Comparison of ENCODE assay signal across 31 cellular contexts in the genomic region with DNA sequence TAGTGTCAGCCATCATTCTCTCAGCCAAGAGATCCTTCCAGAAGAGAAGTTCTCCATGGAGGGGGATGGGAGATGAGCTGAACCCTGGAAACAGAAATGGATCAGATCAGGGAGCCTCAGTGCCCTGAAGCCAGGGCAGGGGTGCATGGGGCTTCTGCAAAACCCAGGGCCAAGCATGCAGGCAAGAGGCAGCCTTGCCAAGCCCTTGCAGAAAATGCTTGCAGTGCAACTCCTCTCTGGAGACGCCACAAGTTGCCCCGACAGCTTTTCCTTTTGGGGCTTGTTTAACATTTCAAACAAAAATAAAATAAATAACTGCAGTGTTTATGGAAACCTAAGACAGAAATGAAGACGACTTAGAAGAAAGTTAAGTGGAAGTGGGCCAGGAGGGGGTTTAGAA.
"Had no signal": no experiment of that assay in that cellular context is flagged by ENCODE, and none has a peak within 500 bp of the region (broad histone marks: within the 10 kb centered on the region; RNA-seq: fewer than 3 reads in every experiment).

No MANE protein-coding gene starts in this region.

- H3K4me1 ChIP-seq: breast epithelium, colonic mucosa had no signal

- H3K27me3 Mint-ChIP-seq: activated naive CD4-positive, alpha-beta T cell treated with anti-CD3 and anti-CD28 coated beads, Interleukin-2, amount 50 U/mL, for 24 hours had no signal

- H3K36me3 Mint-ChIP-seq: activated CD4-positive, alpha-beta memory T cell treated with anti-CD3 and anti-CD28 coated beads for 36 hours; activated CD8-positive, alpha-beta memory T cell treated with anti-CD3 and anti-CD28 coated beads, Interleukin-2, amount 10 ng/mL, durations not matched to agents 7 days and 5 days; activated naive CD4-positive, alpha-beta T cell treated with anti-CD3 and anti-CD28 coated beads, Interleukin-2, amount 50 U/mL, for 24 hours; activated naive CD8-positive, alpha-beta T cell treated with anti-CD3 and anti-CD28 coated beads for 36 hours; brain had no signal

- H3K36me3 ChIP-seq: adrenal gland, ascending aorta, breast epithelium, cardiac muscle cell, colonic mucosa, gastrocnemius medialis had no signal

- DNase-seq: activated CD4-positive, alpha-beta memory T cell treated with anti-CD3 and anti-CD28 coated beads for 36 hours; activated CD4-positive, alpha-beta T cell treated with anti-CD3 and anti-CD28 coated beads for 36 hours; activated CD4-positive, alpha-beta T cell treated with anti-CD3 and anti-CD28 coated beads, Interleukin-2, amount 10 ng/mL, durations not matched to agents 24 days and 14 days; activated CD4-positive, CD25-positive, alpha-beta regulatory T cell; activated CD4-positive, CD25-positive, alpha-beta regulatory T cell treated with anti-CD3 and anti-CD28 coated beads, Interleukin-2, amount 50 U/mL, for 72 hours; activated CD8-positive, alpha-beta memory T cell treated with anti-CD3 and anti-CD28 coated beads, Interleukin-2, amount 10 ng/mL, durations not matched to agents 7 days and 5 days; activated CD8-positive, alpha-beta memory T cell treated with anti-CD3 and anti-CD28 coated beads, Interleukin-2, amount 50 U/mL, for 4 hours; activated CD8-positive, alpha-beta T cell treated with anti-CD3 and anti-CD28 coated beads, Interleukin-2, amount 10 ng/mL, durations not matched to agents 7 days and 5 days; activated effector memory CD4-positive, alpha-beta T cell treated with anti-CD3 and anti-CD28 coated beads, Interleukin-2, amount 50 U/mL, for 16 hours; activated naive CD4-positive, alpha-beta T cell treated with anti-CD3 and anti-CD28 coated beads for 36 hours; activated naive CD8-positive, alpha-beta T cell treated with anti-CD3 and anti-CD28 coated beads for 36 hours; activated naive CD8-positive, alpha-beta T cell treated with anti-CD3 and anti-CD28 coated beads, Interleukin-2, amount 50 U/mL, for 24 hours; activated T-cell treated with anti-CD3 and anti-CD28 coated beads, Interleukin-2, amount 50 U/mL, for 1 hour; activated T-cell treated with anti-CD3 and anti-CD28 coated beads, Interleukin-2, amount 50 U/mL, for 48 hours; adrenal gland; central memory CD4-positive, alpha-beta T cell; cerebellar nuclear complex; colonic mucosa; effector CD8-positive, alpha-beta T cell; gastrocnemius medialis; glutamatergic neuron; T-helper 2 cell had no signal

- H3K9me3 Mint-ChIP-seq: activated CD4-positive, alpha-beta memory T cell treated with anti-CD3 and anti-CD28 coated beads for 36 hours; activated naive CD4-positive, alpha-beta T cell treated with anti-CD3 and anti-CD28 coated beads, Interleukin-2, amount 50 U/mL, for 24 hours; activated naive CD8-positive, alpha-beta T cell treated with anti-CD3 and anti-CD28 coated beads, Interleukin-2, amount 50 U/mL, for 24 hours; activated T-helper 2 cell treated with anti-CD3 and anti-CD28 coated beads, Interferon-gamma antibody, Interleukin-2, Interleukin-4, amounts not matched to agents 10 μg/mL and 5 μg/mL and 100 μg/mL, durations not matched to agents 14 hours and 24 hours and 36 hours; brain had no signal

- H3K27me3 ChIP-seq: adrenal gland, ascending aorta, breast epithelium, cardiac muscle cell, colonic mucosa, foreskin keratinocyte, gastrocnemius medialis had no signal

- H3K4me3 ChIP-seq: adrenal gland, ascending aorta, breast epithelium, cardiac muscle cell, colonic mucosa, gastrocnemius medialis had no signal

- H3K9me3 ChIP-seq: adrenal gland, ascending aorta, breast epithelium, colonic mucosa, gastrocnemius medialis had no signal

- H3K27ac Mint-ChIP-seq: activated CD4-positive, alpha-beta memory T cell treated with anti-CD3 and anti-CD28 coated beads for 36 hours; activated CD4-positive, alpha-beta T cell treated with anti-CD3 and anti-CD28 coated beads for 36 hours; activated CD4-positive, alpha-beta T cell treated with anti-CD3 and anti-CD28 coated beads, Interleukin-2, amount 10 ng/mL, durations not matched to agents 24 days and 14 days; activated CD8-positive, alpha-beta memory T cell treated with anti-CD3 and anti-CD28 coated beads, Interleukin-2, amount 10 ng/mL, durations not matched to agents 7 days and 5 days; activated CD8-positive, alpha-beta T cell treated with anti-CD3 and anti-CD28 coated beads, Interleukin-2, amount 10 ng/mL, durations not matched to agents 7 days and 5 days; activated naive CD4-positive, alpha-beta T cell treated with anti-CD3 and anti-CD28 coated beads for 36 hours; activated naive CD4-positive, alpha-beta T cell treated with anti-CD3 and anti-CD28 coated beads, Interleukin-2, amount 50 U/mL, for 24 hours; activated naive CD8-positive, alpha-beta T cell treated with anti-CD3 and anti-CD28 coated beads for 36 hours; activated naive CD8-positive, alpha-beta T cell treated with anti-CD3 and anti-CD28 coated beads, Interleukin-2, amount 50 U/mL, for 24 hours; activated T-helper 1 cell treated with anti-CD3 and anti-CD28 coated beads, Interleukin-12 subunit alpha, Interleukin-12 subunit beta, Interleukin-2, Interleukin-4 antibody, amounts not matched to agents 30 ng/mL and 10 ng/mL and 1 ng/mL, durations not matched to agents 14 hours and 24 hours and 36 hours; activated T-helper 2 cell treated with anti-CD3 and anti-CD28 coated beads, Interferon-gamma antibody, Interleukin-2, Interleukin-4, amounts not matched to agents 10 μg/mL and 5 μg/mL and 100 μg/mL, durations not matched to agents 14 hours and 24 hours and 36 hours had no signal

- H3K4me3 Mint-ChIP-seq: activated CD4-positive, alpha-beta memory T cell treated with anti-CD3 and anti-CD28 coated beads for 36 hours; activated CD4-positive, alpha-beta T cell treated with anti-CD3 and anti-CD28 coated beads for 36 hours; activated CD4-positive, alpha-beta T cell treated with anti-CD3 and anti-CD28 coated beads, Interleukin-2, amount 10 ng/mL, durations not matched to agents 24 days and 14 days; activated CD8-positive, alpha-beta memory T cell treated with anti-CD3 and anti-CD28 coated beads, Interleukin-2, amount 10 ng/mL, durations not matched to agents 7 days and 5 days; activated CD8-positive, alpha-beta T cell treated with anti-CD3 and anti-CD28 coated beads, Interleukin-2, amount 10 ng/mL, durations not matched to agents 7 days and 5 days; activated naive CD4-positive, alpha-beta T cell treated with anti-CD3 and anti-CD28 coated beads for 36 hours; activated naive CD4-positive, alpha-beta T cell treated with anti-CD3 and anti-CD28 coated beads, Interleukin-2, amount 50 U/mL, for 24 hours; activated naive CD8-positive, alpha-beta T cell treated with anti-CD3 and anti-CD28 coated beads for 36 hours; activated naive CD8-positive, alpha-beta T cell treated with anti-CD3 and anti-CD28 coated beads, Interleukin-2, amount 50 U/mL, for 24 hours; activated T-helper 1 cell treated with anti-CD3 and anti-CD28 coated beads, Interleukin-12 subunit alpha, Interleukin-12 subunit beta, Interleukin-2, Interleukin-4 antibody, amounts not matched to agents 30 ng/mL and 10 ng/mL and 1 ng/mL, durations not matched to agents 14 hours and 24 hours and 36 hours had no signal

- H3K27ac ChIP-seq: adrenal gland, ascending aorta, breast epithelium, cardiac muscle cell, colonic mucosa, foreskin keratinocyte, gastrocnemius medialis had no signal

- H3K4me1 Mint-ChIP-seq: activated CD4-positive, alpha-beta T cell treated with anti-CD3 and anti-CD28 coated beads for 36 hours; activated CD4-positive, alpha-beta T cell treated with anti-CD3 and anti-CD28 coated beads, Interleukin-2, amount 10 ng/mL, durations not matched to agents 24 days and 14 days; activated CD8-positive, alpha-beta memory T cell treated with anti-CD3 and anti-CD28 coated beads, Interleukin-2, amount 10 ng/mL, durations not matched to agents 7 days and 5 days; activated naive CD4-positive, alpha-beta T cell treated with anti-CD3 and anti-CD28 coated beads, Interleukin-2, amount 50 U/mL, for 24 hours; activated naive CD8-positive, alpha-beta T cell treated with anti-CD3 and anti-CD28 coated beads for 36 hours; activated naive CD8-positive, alpha-beta T cell treated with anti-CD3 and anti-CD28 coated beads, Interleukin-2, amount 50 U/mL, for 24 hours had no signal

- ATAC-seq: activated CD4-positive, alpha-beta T cell treated with anti-CD3 and anti-CD28 coated beads for 36 hours; activated CD8-positive, alpha-beta memory T cell treated with anti-CD3 and anti-CD28 coated beads, Interleukin-2, amount 10 ng/mL, durations not matched to agents 7 days and 5 days; activated CD8-positive, alpha-beta T cell treated with anti-CD3 and anti-CD28 coated beads, Interleukin-2, amount 10 ng/mL, durations not matched to agents 7 days and 5 days; activated naive CD8-positive, alpha-beta T cell treated with anti-CD3 and anti-CD28 coated beads, Interleukin-2, amount 50 U/mL, for 24 hours; esophagus mucosa; gastrocnemius medialis had no signal
